In the genomic region with DNA sequence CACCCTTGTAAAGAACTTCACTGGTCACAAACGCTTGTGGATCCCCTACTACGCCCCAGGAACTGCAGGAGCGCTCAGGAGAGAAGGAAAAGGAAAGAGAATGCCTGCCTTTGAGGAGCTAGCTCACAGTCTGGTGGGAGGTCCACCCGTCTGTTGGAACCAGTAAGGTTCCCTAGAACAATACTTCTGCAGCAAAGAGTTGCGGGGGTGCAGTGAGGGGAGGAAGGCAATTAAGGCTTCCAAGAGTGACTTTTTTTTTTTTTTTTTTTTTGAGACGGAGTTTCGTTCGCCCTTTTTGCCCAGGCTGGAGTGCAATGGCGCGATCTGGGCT, we compare ENCODE assay signal across 8 cellular contexts. TPM values are rescaled to one million over a fixed set of nuclear protein-coding genes. Genes with fewer than 3 reads are reported as not detected.
A peak's percentile ranks its signal among the peaks of the same experiment; 100 is the strongest.
DNase-seq lines count a peak whose midpoint lies in the region; ATAC-seq lines count a peak whose summit lies in the region.

No MANE protein-coding gene starts in this region.

- peaks cover 3% of the 10 kb centered on the region for H3K36me3 Mint-ChIP-seq in activated T-helper 1 cell treated with anti-CD3 and anti-CD28 coated beads, Interleukin-12 subunit alpha, Interleukin-12 subunit beta, Interleukin-2, Interleukin-4 antibody, amounts not matched to agents 30 ng/mL and 10 ng/mL and 1 ng/mL, durations not matched to agents 14 hours and 24 hours and 36 hours (ENCODE audit: low read depth)
- H3K36me3 Mint-ChIP-seq in stimulated activated memory B cell treated with anti-CD40 and anti-IgM and Interleukin-4, amounts not matched to agents 10 μg/mL and 1 μg/mL and 100 μg/mL, for 72 hours = no peaks in the 10 kb centered on the region

- peak; percentile 28 for ATAC-seq in HG02943 (IDR thresholded peaks at IDR 0.05; ENCODE audit: low read depth, unreplicated experiment)
- ATAC-seq in stimulated activated memory B cell treated with anti-CD40 and anti-IgM and Interleukin-4, amounts not matched to agents 10 μg/mL and 1 μg/mL and 100 μg/mL, for 72 hours = peak; percentile 47

- no peaks in the 10 kb centered on the region for H3K27me3 ChIP-seq in iPS DF 6.9 (ENCODE audit: control insufficient read depth, insufficient read depth, low read length)

- H3K4me3 ChIP-seq in iPS DF 6.9 (ENCODE audit: low read length) = peak overlapping the region; percentile 59; the same call in 1 of the 2 replicates

- intact Hi-C loops in activated T-helper 1 cell treated with anti-CD3 and anti-CD28 coated beads, Interleukin-12 subunit alpha, Interleukin-12 subunit beta, Interleukin-2, Interleukin-4 antibody, amounts not matched to agents 30 ng/mL and 10 ng/mL and 1 ng/mL, durations not matched to agents 14 hours and 24 hours and 36 hours (cut with micrococcal nuclease) = loop anchor here (10.0 kb wide), 1 partner anchor 1838 kb away; the partner anchor contains the start of genes FANCB and MOSPD2

- H3K9me3 ChIP-seq in iPS DF 6.9 (ENCODE audit: control insufficient read depth, insufficient read depth, low read length) = no peaks in the 10 kb centered on the region

- WGBS in iPS DF 6.9 (ENCODE audit: insufficient coverage, insufficient read length) = no CpG with 5 or more reads among the region's 10 CpGs

- peak overlapping the region; percentile 63 for H3K27ac Mint-ChIP-seq in activated T-helper 1 cell treated with anti-CD3 and anti-CD28 coated beads, Interleukin-12 subunit alpha, Interleukin-12 subunit beta, Interleukin-2, Interleukin-4 antibody, amounts not matched to agents 30 ng/mL and 10 ng/mL and 1 ng/mL, durations not matched to agents 14 hours and 24 hours and 36 hours
- H3K27ac Mint-ChIP-seq in stimulated activated memory B cell treated with anti-CD40 and anti-IgM and Interleukin-4, amounts not matched to agents 10 μg/mL and 1 μg/mL and 100 μg/mL, for 72 hours = peak overlapping the region; percentile 87

- peak overlapping the region; percentile 88 for H3K4me3 Mint-ChIP-seq in activated T-helper 1 cell treated with anti-CD3 and anti-CD28 coated beads, Interleukin-12 subunit alpha, Interleukin-12 subunit beta, Interleukin-2, Interleukin-4 antibody, amounts not matched to agents 30 ng/mL and 10 ng/mL and 1 ng/mL, durations not matched to agents 14 hours and 24 hours and 36 hours
- peak overlapping the region; percentile 87 for H3K4me3 Mint-ChIP-seq in stimulated activated memory B cell treated with anti-CD40 and anti-IgM and Interleukin-4, amounts not matched to agents 10 μg/mL and 1 μg/mL and 100 μg/mL, for 72 hours

- no peaks in the 10 kb centered on the region for H3K36me3 ChIP-seq in iPS DF 6.9 (ENCODE audit: control insufficient read depth, insufficient read depth, low read length)

- H3K9me3 Mint-ChIP-seq in activated T-helper 1 cell treated with anti-CD3 and anti-CD28 coated beads, Interleukin-12 subunit alpha, Interleukin-12 subunit beta, Interleukin-2, Interleukin-4 antibody, amounts not matched to agents 30 ng/mL and 10 ng/mL and 1 ng/mL, durations not matched to agents 14 hours and 24 hours and 36 hours = no peaks in the 10 kb centered on the region
- no peaks in the 10 kb centered on the region for H3K9me3 Mint-ChIP-seq in stimulated activated memory B cell treated with anti-CD40 and anti-IgM and Interleukin-4, amounts not matched to agents 10 μg/mL and 1 μg/mL and 100 μg/mL, for 72 hours

- peaks cover 20% of the 10 kb centered on the region for H3K4me1 Mint-ChIP-seq in activated T-helper 1 cell treated with anti-CD3 and anti-CD28 coated beads, Interleukin-12 subunit alpha, Interleukin-12 subunit beta, Interleukin-2, Interleukin-4 antibody, amounts not matched to agents 30 ng/mL and 10 ng/mL and 1 ng/mL, durations not matched to agents 14 hours and 24 hours and 36 hours (ENCODE audit: low read depth)
- H3K4me1 Mint-ChIP-seq in stimulated activated memory B cell treated with anti-CD40 and anti-IgM and Interleukin-4, amounts not matched to agents 10 μg/mL and 1 μg/mL and 100 μg/mL, for 72 hours = peaks cover 17% of the 10 kb centered on the region

- peak; percentile 42 for DNase-seq in SIG-M5 treated with dmso at 0.1 percent for 504 hours (lab: John Stamatoyannopoulos, UW; ENCODE audit: unreplicated experiment)
- DNase-seq in SIG-M5 (lab: John Stamatoyannopoulos, UW) = no peak
- no peak for DNase-seq in activated T-helper 1 cell treated with anti-CD3 and anti-CD28 coated beads, Interleukin-12 subunit alpha, Interleukin-12 subunit beta, Interleukin-2, Interleukin-4 antibody, amounts not matched to agents 30 ng/mL and 10 ng/mL and 1 ng/mL, durations not matched to agents 14 hours and 24 hours and 36 hours (ENCODE audit: low spot score)
- DNase-seq in iPS DF 6.9 (ENCODE audit: low read depth, low spot score) = no peak
- no peak for DNase-seq in ureter (ENCODE audit: low spot score)
- no peak for DNase-seq in NCI-H2171 treated with DMSO at 0.1 percent for 48 hours (lab: John Stamatoyannopoulos, UW)

- peaks cover 1% of the 10 kb centered on the region for H3K27me3 Mint-ChIP-seq in activated T-helper 1 cell treated with anti-CD3 and anti-CD28 coated beads, Interleukin-12 subunit alpha, Interleukin-12 subunit beta, Interleukin-2, Interleukin-4 antibody, amounts not matched to agents 30 ng/mL and 10 ng/mL and 1 ng/mL, durations not matched to agents 14 hours and 24 hours and 36 hours (ENCODE audit: insufficient read depth)
- H3K27me3 Mint-ChIP-seq in stimulated activated memory B cell treated with anti-CD40 and anti-IgM and Interleukin-4, amounts not matched to agents 10 μg/mL and 1 μg/mL and 100 μg/mL, for 72 hours = no peaks in the 10 kb centered on the region

- no peak overlapping the region for H3K27ac ChIP-seq in iPS DF 6.9 (ENCODE audit: low read length)

- H3K4me1 ChIP-seq in iPS DF 6.9 (ENCODE audit: control insufficient read depth, insufficient read depth, low read length) = no peaks in the 10 kb centered on the region

RNA-seq across cellular contexts. Expression of gene CTPS2, which starts 0.3 kb away (rescaled TPM):
- 5.1 and 5.3 TPM in 2 replicates for total RNA-seq in activated T-helper 1 cell treated with anti-CD3 and anti-CD28 coated beads, Interleukin-12 subunit alpha, Interleukin-12 subunit beta, Interleukin-2, Interleukin-4 antibody, amounts not matched to agents 30 ng/mL and 10 ng/mL and 1 ng/mL, durations not matched to agents 14 hours and 24 hours and 36 hours
- 17.4 TPM for total RNA-seq in ureter

RNA-seq across cellular contexts. Expression of gene SYAP1, which starts 6.6 kb away (rescaled TPM):
- 19.5 and 19.7 TPM in 2 replicates for total RNA-seq in activated T-helper 1 cell treated with anti-CD3 and anti-CD28 coated beads, Interleukin-12 subunit alpha, Interleukin-12 subunit beta, Interleukin-2, Interleukin-4 antibody, amounts not matched to agents 30 ng/mL and 10 ng/mL and 1 ng/mL, durations not matched to agents 14 hours and 24 hours and 36 hours
- total RNA-seq in ureter = 27.3 TPM
